2 cellular contexts compared by ENCODE assay signal in the genomic region with DNA sequence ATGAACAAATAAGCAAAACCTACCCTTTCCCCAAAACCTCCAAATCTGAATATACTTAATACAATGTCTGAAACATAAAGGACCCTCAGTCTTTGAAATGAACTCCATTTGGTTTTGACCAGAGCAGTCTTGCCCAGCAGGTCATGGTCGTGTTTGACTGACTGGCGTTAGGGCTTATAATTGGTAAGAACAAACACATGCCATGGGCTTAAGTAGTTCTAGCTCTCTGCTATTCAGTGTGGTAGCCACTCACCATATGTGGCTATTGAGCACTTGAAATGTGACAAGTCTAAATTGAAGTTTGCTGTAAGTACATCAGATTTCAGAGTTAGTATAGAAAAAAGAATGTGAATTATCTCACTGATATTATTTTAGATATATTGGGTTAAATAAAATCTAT.
TF ChIP-seq lines count a peak whose summit lies in the region.

No MANE protein-coding gene starts in this region.

TF ChIP-seq in HepG2, 621 proteins besides CTCF, POLR2A, EP300 and RAD21 (continues in another document):
- TF ChIP-seq ZNF776 (CRISPR knock-in tag; IDR thresholded peaks at IDR 0.05): no peak
- no peak for TF ChIP-seq NCOR1 (IDR thresholded peaks at IDR 0.05; ENCODE audit: borderline replicate concordance, low read length)
- TF ChIP-seq, protein P1, sequence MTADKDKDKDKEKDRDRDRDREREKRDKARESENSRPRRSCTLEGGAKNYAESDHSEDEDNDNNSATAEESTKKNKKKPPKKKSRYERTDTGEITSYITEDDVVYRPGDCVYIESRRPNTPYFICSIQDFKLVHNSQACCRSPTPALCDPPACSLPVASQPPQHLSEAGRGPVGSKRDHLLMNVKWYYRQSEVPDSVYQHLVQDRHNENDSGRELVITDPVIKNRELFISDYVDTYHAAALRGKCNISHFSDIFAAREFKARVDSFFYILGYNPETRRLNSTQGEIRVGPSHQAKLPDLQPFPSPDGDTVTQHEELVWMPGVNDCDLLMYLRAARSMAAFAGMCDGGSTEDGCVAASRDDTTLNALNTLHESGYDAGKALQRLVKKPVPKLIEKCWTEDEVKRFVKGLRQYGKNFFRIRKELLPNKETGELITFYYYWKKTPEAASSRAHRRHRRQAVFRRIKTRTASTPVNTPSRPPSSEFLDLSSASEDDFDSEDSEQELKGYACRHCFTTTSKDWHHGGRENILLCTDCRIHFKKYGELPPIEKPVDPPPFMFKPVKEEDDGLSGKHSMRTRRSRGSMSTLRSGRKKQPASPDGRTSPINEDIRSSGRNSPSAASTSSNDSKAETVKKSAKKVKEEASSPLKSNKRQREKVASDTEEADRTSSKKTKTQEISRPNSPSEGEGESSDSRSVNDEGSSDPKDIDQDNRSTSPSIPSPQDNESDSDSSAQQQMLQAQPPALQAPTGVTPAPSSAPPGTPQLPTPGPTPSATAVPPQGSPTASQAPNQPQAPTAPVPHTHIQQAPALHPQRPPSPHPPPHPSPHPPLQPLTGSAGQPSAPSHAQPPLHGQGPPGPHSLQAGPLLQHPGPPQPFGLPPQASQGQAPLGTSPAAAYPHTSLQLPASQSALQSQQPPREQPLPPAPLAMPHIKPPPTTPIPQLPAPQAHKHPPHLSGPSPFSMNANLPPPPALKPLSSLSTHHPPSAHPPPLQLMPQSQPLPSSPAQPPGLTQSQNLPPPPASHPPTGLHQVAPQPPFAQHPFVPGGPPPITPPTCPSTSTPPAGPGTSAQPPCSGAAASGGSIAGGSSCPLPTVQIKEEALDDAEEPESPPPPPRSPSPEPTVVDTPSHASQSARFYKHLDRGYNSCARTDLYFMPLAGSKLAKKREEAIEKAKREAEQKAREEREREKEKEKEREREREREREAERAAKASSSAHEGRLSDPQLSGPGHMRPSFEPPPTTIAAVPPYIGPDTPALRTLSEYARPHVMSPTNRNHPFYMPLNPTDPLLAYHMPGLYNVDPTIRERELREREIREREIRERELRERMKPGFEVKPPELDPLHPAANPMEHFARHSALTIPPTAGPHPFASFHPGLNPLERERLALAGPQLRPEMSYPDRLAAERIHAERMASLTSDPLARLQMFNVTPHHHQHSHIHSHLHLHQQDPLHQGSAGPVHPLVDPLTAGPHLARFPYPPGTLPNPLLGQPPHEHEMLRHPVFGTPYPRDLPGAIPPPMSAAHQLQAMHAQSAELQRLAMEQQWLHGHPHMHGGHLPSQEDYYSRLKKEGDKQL (CRISPR knock-in tag; IDR thresholded peaks at IDR 0.05; ENCODE audit: low read depth): no peak
- TF ChIP-seq, protein P2, sequence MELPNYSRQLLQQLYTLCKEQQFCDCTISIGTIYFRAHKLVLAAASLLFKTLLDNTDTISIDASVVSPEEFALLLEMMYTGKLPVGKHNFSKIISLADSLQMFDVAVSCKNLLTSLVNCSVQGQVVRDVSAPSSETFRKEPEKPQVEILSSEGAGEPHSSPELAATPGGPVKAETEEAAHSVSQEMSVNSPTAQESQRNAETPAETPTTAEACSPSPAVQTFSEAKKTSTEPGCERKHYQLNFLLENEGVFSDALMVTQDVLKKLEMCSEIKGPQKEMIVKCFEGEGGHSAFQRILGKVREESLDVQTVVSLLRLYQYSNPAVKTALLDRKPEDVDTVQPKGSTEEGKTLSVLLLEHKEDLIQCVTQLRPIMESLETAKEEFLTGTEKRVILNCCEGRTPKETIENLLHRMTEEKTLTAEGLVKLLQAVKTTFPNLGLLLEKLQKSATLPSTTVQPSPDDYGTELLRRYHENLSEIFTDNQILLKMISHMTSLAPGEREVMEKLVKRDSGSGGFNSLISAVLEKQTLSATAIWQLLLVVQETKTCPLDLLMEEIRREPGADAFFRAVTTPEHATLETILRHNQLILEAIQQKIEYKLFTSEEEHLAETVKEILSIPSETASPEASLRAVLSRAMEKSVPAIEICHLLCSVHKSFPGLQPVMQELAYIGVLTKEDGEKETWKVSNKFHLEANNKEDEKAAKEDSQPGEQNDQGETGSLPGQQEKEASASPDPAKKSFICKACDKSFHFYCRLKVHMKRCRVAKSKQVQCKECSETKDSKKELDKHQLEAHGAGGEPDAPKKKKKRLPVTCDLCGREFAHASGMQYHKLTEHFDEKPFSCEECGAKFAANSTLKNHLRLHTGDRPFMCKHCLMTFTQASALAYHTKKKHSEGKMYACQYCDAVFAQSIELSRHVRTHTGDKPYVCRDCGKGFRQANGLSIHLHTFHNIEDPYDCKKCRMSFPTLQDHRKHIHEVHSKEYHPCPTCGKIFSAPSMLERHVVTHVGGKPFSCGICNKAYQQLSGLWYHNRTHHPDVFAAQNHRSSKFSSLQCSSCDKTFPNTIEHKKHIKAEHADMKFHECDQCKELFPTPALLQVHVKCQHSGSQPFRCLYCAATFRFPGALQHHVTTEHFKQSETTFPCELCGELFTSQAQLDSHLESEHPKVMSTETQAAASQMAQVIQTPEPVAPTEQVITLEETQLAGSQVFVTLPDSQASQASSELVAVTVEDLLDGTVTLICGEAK (IDR thresholded peaks at IDR 0.05): no peak
- TF ChIP-seq, protein P2 (CRISPR knock-in tag; IDR thresholded peaks at IDR 0.05): no peak
- TF ChIP-seq CBX2 (IDR thresholded peaks at IDR 0.05; ENCODE audit: low read depth, low read length): no peak
- TF ChIP-seq CBX2 (CRISPR knock-in tag; IDR thresholded peaks at IDR 0.05; ENCODE audit: low read depth): no peak

TF ChIP-seq in K562, 482 proteins besides CTCF, POLR2A, EP300 and RAD21:
- no peak for TF ChIP-seq NFE2 (IDR thresholded peaks at IDR 0.05; ENCODE audit: low read depth)
